ENCODE assay signal across 19 cellular contexts in the genomic region with DNA sequence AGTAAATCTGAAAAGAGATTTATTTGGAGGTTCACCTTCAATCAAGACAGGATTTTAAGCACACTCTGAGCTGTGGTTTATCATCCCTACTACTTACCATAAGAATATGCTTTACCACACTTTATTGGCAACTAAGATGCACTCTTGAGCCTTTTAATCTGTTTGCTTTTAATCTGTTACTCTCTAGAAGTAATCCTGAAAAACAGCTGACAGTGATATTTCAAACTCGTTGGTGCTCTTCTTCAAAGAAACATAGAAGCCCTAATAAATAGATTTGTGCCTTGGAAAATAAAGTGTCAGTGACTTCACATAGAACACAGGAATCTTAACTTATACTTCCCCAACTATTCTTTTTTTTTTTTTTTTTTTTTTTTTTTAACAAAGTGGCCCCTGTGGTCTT.
"Had no signal": no experiment of that assay in that cellular context is flagged by ENCODE, and none has a peak within 500 bp of the region (broad histone marks: within the 10 kb centered on the region; RNA-seq: fewer than 3 reads in every experiment).

No MANE protein-coding gene starts in this region.

- DNase-seq: activated CD4-positive, alpha-beta T cell treated with anti-CD3 and anti-CD28 coated beads, Interleukin-2, amount 50 U/mL, for 1 hour; activated CD4-positive, CD25-positive, alpha-beta regulatory T cell treated with anti-CD3 and anti-CD28 coated beads, Interleukin-2, amount 50 U/mL, for 72 hours; activated CD8-positive, alpha-beta T cell treated with anti-CD3 and anti-CD28 coated beads, Interleukin-2, amount 10 ng/mL, durations not matched to agents 7 days and 5 days; activated naive CD8-positive, alpha-beta T cell treated with anti-CD3 and anti-CD28 coated beads for 36 hours; effector memory CD4-positive, alpha-beta T cell; foreskin keratinocyte; kidney; midbrain; right cardiac atrium; stimulated activated CD4-positive, alpha-beta T cell treated with anti-CD3 and anti-CD28 coated beads, Interleukin-4, amount 100 ng/mL, for 4 hours; substantia nigra; thyroid gland; upper lobe of right lung had no signal

- H2AFZ ChIP-seq: parathyroid adenoma had no signal

- H3K4me1 Mint-ChIP-seq: nephron had no signal

- H3K4me1 ChIP-seq: parathyroid adenoma, thyroid gland, upper lobe of right lung had no signal

- H3K27me3 Mint-ChIP-seq: activated naive CD8-positive, alpha-beta T cell treated with anti-CD3 and anti-CD28 coated beads for 36 hours; central memory CD8-positive, alpha-beta T cell; stimulated activated naive CD8-positive, alpha-beta T cell treated with anti-CD3 and anti-CD28 coated beads, Interleukin-15, Interleukin-2, amounts not matched to agents 100 ng/mL and 50 ng/mL, for 24 hours had no signal

- H3K4me3 ChIP-seq: thyroid gland, upper lobe of right lung had no signal

- H3K79me2 ChIP-seq: parathyroid adenoma had no signal

- H3K27me3 ChIP-seq: foreskin keratinocyte, thyroid gland, upper lobe of right lung had no signal

- H3K27ac ChIP-seq: foreskin keratinocyte, parathyroid adenoma, thyroid gland, upper lobe of right lung, VCaP had no signal

- ATAC-seq: activated CD8-positive, alpha-beta T cell treated with anti-CD3 and anti-CD28 coated beads, Interleukin-2, amount 10 ng/mL, durations not matched to agents 7 days and 5 days; foreskin keratinocyte; left lobe of liver; right cardiac atrium; upper lobe of right lung had no signal

- H3K9ac ChIP-seq: parathyroid adenoma had no signal

- H3K4me3 Mint-ChIP-seq: activated CD8-positive, alpha-beta T cell treated with anti-CD3 and anti-CD28 coated beads, Interleukin-2, amount 10 ng/mL, durations not matched to agents 7 days and 5 days; nephron had no signal

- H3K9me3 ChIP-seq: thyroid gland, upper lobe of right lung had no signal

- H3K27ac Mint-ChIP-seq: nephron had no signal
